Comparison of ENCODE assay signal across 8 cellular contexts in genomic region chr1:201649776-201650607, GRCh38.
DNase-seq lines count a peak whose midpoint lies in the region; ATAC-seq and TF ChIP-seq lines count a peak whose summit lies in the region.

No MANE protein-coding gene starts in this region.

- TF ChIP-seq CTCF in WTC11 (IDR thresholded peaks at IDR 0.05) (no peak), glutamatergic neuron (IDR thresholded peaks at IDR 0.05; ENCODE audit: partially characterized antibody, unreplicated experiment) (no peak), osteoblast (IDR thresholded peaks at IDR 0.05; ENCODE audit: extremely low read depth, low read depth, low read length) (no peak)

- CTCF ChIA-PET in WTC11 (lab: Charles Lee) = interaction anchor here (1.0 to 6.2 kb wide), 21 partner anchors 9 to 505 kb away, joined by 3 to 45 read pairs (median 7); partner anchors contain the start of gene IPO9

- H3K36me3 ChIP-seq in MG63 (peaks cover 55% of the 10 kb centered on the region), osteoblast (ENCODE audit: insufficient read depth, low read length) (peaks cover 17% of the 10 kb centered on the region)

- H3K4me2 ChIP-seq in osteoblast (ENCODE audit: insufficient read depth, low read length) = peak overlapping the region; percentile 89

- H3K27me3 Mint-ChIP-seq in WTC11 (ENCODE audit: low read depth) (peaks cover 17% of the 10 kb centered on the region), glutamatergic neuron (ENCODE audit: unreplicated experiment) (peaks cover 13% of the 10 kb centered on the region)

- peak overlapping the region; percentile 79 for H3K4me3 Mint-ChIP-seq in WTC11
- peak overlapping the region; percentile 97 for H3K4me3 Mint-ChIP-seq in glutamatergic neuron (ENCODE audit: unreplicated experiment)

- H3K27me3 ChIP-seq in MG63 = no peaks in the 10 kb centered on the region
- no peaks in the 10 kb centered on the region for H3K27me3 ChIP-seq in osteoblast (ENCODE audit: insufficient read depth, low read length)

- H3K79me2 ChIP-seq in osteoblast (ENCODE audit: insufficient read depth, low read length) = peaks cover 65% of the 10 kb centered on the region

- H3K9me3 ChIP-seq in MG63 (no peaks in the 10 kb centered on the region), osteoblast (ENCODE audit: low read depth, low read length) (no peaks in the 10 kb centered on the region)

- H4K20me1 ChIP-seq in osteoblast (ENCODE audit: insufficient read depth, low read length) = peaks cover 66% of the 10 kb centered on the region

- H3K27ac Mint-ChIP-seq in WTC11 (peak overlapping the region; percentile 82; the same call in 1 of the 2 replicates), glutamatergic neuron (ENCODE audit: unreplicated experiment) (peak overlapping the region; percentile 97)

- peak; percentile 46 for ATAC-seq in WTC11
- ATAC-seq in GM18861 (IDR thresholded peaks at IDR 0.05; ENCODE audit: unreplicated experiment) = no peak
- no peak for ATAC-seq in HG03565 (IDR thresholded peaks at IDR 0.05; ENCODE audit: unreplicated experiment)

- H3K9me3 Mint-ChIP-seq in WTC11 (no peaks in the 10 kb centered on the region), glutamatergic neuron (ENCODE audit: unreplicated experiment) (peaks cover 23% of the 10 kb centered on the region)

- H2AFZ ChIP-seq in osteoblast (ENCODE audit: low read length) = no peak overlapping the region

- peaks cover 55% of the 10 kb centered on the region for H3K4me1 Mint-ChIP-seq in WTC11
- H3K4me1 Mint-ChIP-seq in glutamatergic neuron (ENCODE audit: low read depth, unreplicated experiment) = peaks cover 40% of the 10 kb centered on the region

- POLR2A ChIA-PET in WTC11 (lab: Charles Lee) = interaction anchor here (0.7 to 2.0 kb wide), 8 partner anchors 26 to 390 kb away, joined by 3 to 10 read pairs (median 4); no protein-coding TSS in a partner anchor

- H3K4me3 ChIP-seq in MG63 = peak overlapping the region; percentile 78
- H3K4me3 ChIP-seq in osteoblast (ENCODE audit: insufficient read depth, low read length) = peak overlapping the region; percentile 81

- peaks cover 60% of the 10 kb centered on the region for H3K4me1 ChIP-seq in osteoblast (ENCODE audit: insufficient read depth, low read length)

- DNase-seq in AG20443 (ENCODE audit: low spot score) (peak; percentile 87), MG63 (peak; percentile 91), WTC11 (ENCODE audit: low spot score) (peak; percentile 92), glutamatergic neuron (peak; percentile 87), osteoblast (ENCODE audit: insufficient read length, low spot score, missing footprints) (peak; percentile 96)
- no peak for DNase-seq in stimulated activated CD4-positive, alpha-beta T cell treated with anti-CD3 and anti-CD28 coated beads, Interleukin-4, amount 100 ng/mL, for 4 hours

- H3K36me3 Mint-ChIP-seq in WTC11 = no peaks in the 10 kb centered on the region
- H3K36me3 Mint-ChIP-seq in glutamatergic neuron (ENCODE audit: unreplicated experiment) = no peaks in the 10 kb centered on the region

- H3K27ac ChIP-seq in osteoblast (ENCODE audit: low read depth, low read length) = peak overlapping the region; percentile 74

TF ChIP-seq in WTC11, 78 proteins besides CTCF, POLR2A, EP300 and RAD21 (continues in another document):
- TF ChIP-seq NR3C1 (CRISPR knock-in tag; conservative IDR thresholded peaks at IDR 0.05; ENCODE audit: low read depth) = no peak
- no peak for TF ChIP-seq ZNF425 (CRISPR knock-in tag; conservative IDR thresholded peaks at IDR 0.05)
- TF ChIP-seq PRRX2 (CRISPR knock-in tag; IDR thresholded peaks at IDR 0.05) = no peak
- TF ChIP-seq GRHL2 (CRISPR knock-in tag; IDR thresholded peaks at IDR 0.05; ENCODE audit: insufficient replicate concordance, severe bottlenecking) = no peak
- no peak for TF ChIP-seq NR1H2 (CRISPR knock-in tag; IDR thresholded peaks at IDR 0.05)
- peak; percentile 66 for TF ChIP-seq MAX (CRISPR knock-in tag; IDR thresholded peaks at IDR 0.05)
- no peak for TF ChIP-seq SMAD4 (CRISPR knock-in tag; IDR thresholded peaks at IDR 0.05)
- 0 out of 2 replicates have a peak, but pooled peaks have one; percentile 57 for TF ChIP-seq SP1 (CRISPR knock-in tag; conservative IDR thresholded peaks at IDR 0.05)
- peak; percentile 55 for TF ChIP-seq E2F5 (CRISPR knock-in tag; IDR thresholded peaks at IDR 0.05)
- no peak for TF ChIP-seq ZNF317 (CRISPR knock-in tag; IDR thresholded peaks at IDR 0.05; ENCODE audit: borderline replicate concordance, low read depth)
- TF ChIP-seq, protein P1, sequence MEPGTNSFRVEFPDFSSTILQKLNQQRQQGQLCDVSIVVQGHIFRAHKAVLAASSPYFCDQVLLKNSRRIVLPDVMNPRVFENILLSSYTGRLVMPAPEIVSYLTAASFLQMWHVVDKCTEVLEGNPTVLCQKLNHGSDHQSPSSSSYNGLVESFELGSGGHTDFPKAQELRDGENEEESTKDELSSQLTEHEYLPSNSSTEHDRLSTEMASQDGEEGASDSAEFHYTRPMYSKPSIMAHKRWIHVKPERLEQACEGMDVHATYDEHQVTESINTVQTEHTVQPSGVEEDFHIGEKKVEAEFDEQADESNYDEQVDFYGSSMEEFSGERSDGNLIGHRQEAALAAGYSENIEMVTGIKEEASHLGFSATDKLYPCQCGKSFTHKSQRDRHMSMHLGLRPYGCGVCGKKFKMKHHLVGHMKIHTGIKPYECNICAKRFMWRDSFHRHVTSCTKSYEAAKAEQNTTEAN (CRISPR knock-in tag; IDR thresholded peaks at IDR 0.05) = peak; percentile 45; the same call in 1 of the 2 replicates
- TF ChIP-seq, protein P2, sequence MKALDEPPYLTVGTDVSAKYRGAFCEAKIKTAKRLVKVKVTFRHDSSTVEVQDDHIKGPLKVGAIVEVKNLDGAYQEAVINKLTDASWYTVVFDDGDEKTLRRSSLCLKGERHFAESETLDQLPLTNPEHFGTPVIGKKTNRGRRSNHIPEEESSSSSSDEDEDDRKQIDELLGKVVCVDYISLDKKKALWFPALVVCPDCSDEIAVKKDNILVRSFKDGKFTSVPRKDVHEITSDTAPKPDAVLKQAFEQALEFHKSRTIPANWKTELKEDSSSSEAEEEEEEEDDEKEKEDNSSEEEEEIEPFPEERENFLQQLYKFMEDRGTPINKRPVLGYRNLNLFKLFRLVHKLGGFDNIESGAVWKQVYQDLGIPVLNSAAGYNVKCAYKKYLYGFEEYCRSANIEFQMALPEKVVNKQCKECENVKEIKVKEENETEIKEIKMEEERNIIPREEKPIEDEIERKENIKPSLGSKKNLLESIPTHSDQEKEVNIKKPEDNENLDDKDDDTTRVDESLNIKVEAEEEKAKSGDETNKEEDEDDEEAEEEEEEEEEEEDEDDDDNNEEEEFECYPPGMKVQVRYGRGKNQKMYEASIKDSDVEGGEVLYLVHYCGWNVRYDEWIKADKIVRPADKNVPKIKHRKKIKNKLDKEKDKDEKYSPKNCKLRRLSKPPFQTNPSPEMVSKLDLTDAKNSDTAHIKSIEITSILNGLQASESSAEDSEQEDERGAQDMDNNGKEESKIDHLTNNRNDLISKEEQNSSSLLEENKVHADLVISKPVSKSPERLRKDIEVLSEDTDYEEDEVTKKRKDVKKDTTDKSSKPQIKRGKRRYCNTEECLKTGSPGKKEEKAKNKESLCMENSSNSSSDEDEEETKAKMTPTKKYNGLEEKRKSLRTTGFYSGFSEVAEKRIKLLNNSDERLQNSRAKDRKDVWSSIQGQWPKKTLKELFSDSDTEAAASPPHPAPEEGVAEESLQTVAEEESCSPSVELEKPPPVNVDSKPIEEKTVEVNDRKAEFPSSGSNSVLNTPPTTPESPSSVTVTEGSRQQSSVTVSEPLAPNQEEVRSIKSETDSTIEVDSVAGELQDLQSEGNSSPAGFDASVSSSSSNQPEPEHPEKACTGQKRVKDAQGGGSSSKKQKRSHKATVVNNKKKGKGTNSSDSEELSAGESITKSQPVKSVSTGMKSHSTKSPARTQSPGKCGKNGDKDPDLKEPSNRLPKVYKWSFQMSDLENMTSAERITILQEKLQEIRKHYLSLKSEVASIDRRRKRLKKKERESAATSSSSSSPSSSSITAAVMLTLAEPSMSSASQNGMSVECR (CRISPR knock-in tag; IDR thresholded peaks at IDR 0.05; ENCODE audit: borderline replicate concordance) = no peak
- no peak for TF ChIP-seq ATF1 (CRISPR knock-in tag; IDR thresholded peaks at IDR 0.05)
- TF ChIP-seq ZNF219 (CRISPR knock-in tag; IDR thresholded peaks at IDR 0.05; ENCODE audit: borderline replicate concordance) = no peak
- no peak for TF ChIP-seq FOXP1 (CRISPR knock-in tag; IDR thresholded peaks at IDR 0.05; ENCODE audit: borderline replicate concordance)
- 0 out of 2 replicates have a peak, but pooled peaks have one; percentile 8 for TF ChIP-seq RELA (CRISPR knock-in tag; IDR thresholded peaks at IDR 0.05; ENCODE audit: borderline replicate concordance)
- no peak for TF ChIP-seq TCF7 (CRISPR knock-in tag; IDR thresholded peaks at IDR 0.05; ENCODE audit: low read depth)
- TF ChIP-seq TP53 (CRISPR knock-in tag; IDR thresholded peaks at IDR 0.05) = no peak

Comparison
In these comparisons a context has a peak if more than half of its experiments do, and no peak if none do; other contexts are left out.
1. DNase-seq: peak in AG20443 (single experiment), MG63 (single experiment), WTC11 (single experiment), glutamatergic neuron (single experiment) and osteoblast (single experiment); none in stimulated activated CD4-positive, alpha-beta T cell treated with anti-CD3 and anti-CD28 coated beads, Interleukin-4, amount 100 ng/mL, for 4 hours (0 of 2).